16 cellular contexts compared by ENCODE assay signal in the genomic region with DNA sequence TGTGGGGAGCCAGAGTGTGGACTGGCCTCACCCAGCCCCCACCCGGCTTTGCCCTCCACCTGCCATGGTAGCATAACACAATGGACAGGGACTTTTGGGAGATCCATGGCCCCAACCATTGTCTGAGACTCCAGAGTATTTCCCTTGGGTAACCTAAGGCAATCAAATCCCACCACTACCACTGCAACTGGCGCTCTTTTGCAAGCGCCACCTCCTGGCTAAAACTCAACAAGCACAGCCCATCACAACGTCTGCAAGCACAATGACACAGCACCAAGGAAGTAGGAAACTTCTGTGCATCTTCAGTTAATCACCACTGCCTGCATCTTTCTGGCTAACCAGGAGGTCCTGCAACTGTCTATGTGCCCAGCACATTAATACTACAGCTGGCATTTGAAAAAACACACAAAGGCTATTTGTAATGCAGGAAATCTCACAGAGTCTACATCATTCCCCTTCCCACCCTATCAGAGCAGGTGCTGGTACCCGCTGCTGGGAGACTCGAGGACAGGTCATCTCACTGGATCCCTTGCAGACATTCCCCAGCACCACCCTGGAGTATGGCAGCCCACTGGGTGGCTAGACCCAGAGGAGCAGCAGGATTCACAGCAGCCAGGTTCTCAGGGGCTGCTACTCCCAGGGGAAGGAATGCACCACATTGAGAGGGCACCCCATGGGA.
DNase-seq lines count a peak whose midpoint lies in the region; ATAC-seq and TF ChIP-seq lines count a peak whose summit lies in the region.
"Had no signal": no experiment of that assay in that cellular context is flagged by ENCODE, and none has a peak within 500 bp of the region (broad histone marks: within the 10 kb centered on the region; RNA-seq: fewer than 3 reads in every experiment).

No MANE protein-coding gene starts in this region.

- no peak overlapping the region for H3K27ac ChIP-seq in brain microvascular endothelial cell
- H3K27ac ChIP-seq: cardiac muscle cell, gastroesophageal sphincter had no signal

- no peaks in the 10 kb centered on the region for H3K27me3 ChIP-seq in brain microvascular endothelial cell (replicated peaks)
- H3K27me3 ChIP-seq: cardiac muscle cell, gastroesophageal sphincter had no signal

- H3K36me3 ChIP-seq in brain microvascular endothelial cell (replicated peaks): peaks cover 2% of the 10 kb centered on the region

- TF ChIP-seq CTCF in brain microvascular endothelial cell (IDR thresholded peaks at IDR 0.05; ENCODE audit: low read depth, low read length, missing control alignments): peak; percentile 20

- no peak for ATAC-seq in HG03442 (IDR thresholded peaks at IDR 0.05; ENCODE audit: unreplicated experiment)
- ATAC-seq: activated T-cell treated with anti-CD3 and anti-CD28 coated beads, Interleukin-2, amount 50 U/mL, for 4 hours; gastroesophageal sphincter had no signal

- no peak overlapping the region for H3K4me3 ChIP-seq in brain microvascular endothelial cell (ENCODE audit: low read depth, low read length)
- H3K4me3 ChIP-seq: cardiac muscle cell, gastroesophageal sphincter had no signal

- peak; percentile 2 for DNase-seq in ELR (ENCODE audit: low read depth)
- DNase-seq in NAMALWA (ENCODE audit: low spot score): peak; percentile 16
- DNase-seq in brain microvascular endothelial cell: no peak
- DNase-seq in iPS-NIHi7 (ENCODE audit: extremely low spot score): peak; percentile 71
- DNase-seq in NCI-H1417 treated with DMSO at 0.1 percent for 48 hours (lab: John Stamatoyannopoulos, UW): no peak
- DNase-seq in NCI-H2171 treated with DMSO at 0.1 percent for 48 hours (lab: John Stamatoyannopoulos, UW): no peak
- DNase-seq in DMS79 treated with DMSO at 0.1 percent for 48 hours (lab: John Stamatoyannopoulos, UW): no peak
- DNase-seq: activated CD4-positive, alpha-beta T cell treated with anti-CD3 and anti-CD28 coated beads, Interleukin-2, amount 10 ng/mL, durations not matched to agents 24 days and 14 days; activated naive CD8-positive, alpha-beta T cell treated with anti-CD3 and anti-CD28 coated beads, Interleukin-2, amount 10 ng/mL, durations not matched to agents 7 days and 5 days; activated T-cell treated with anti-CD3 and anti-CD28 coated beads, Interleukin-2, amount 50 U/mL, for 4 hours; NCI-H82; right cardiac atrium; stimulated activated CD4-positive, alpha-beta T cell treated with anti-CD3 and anti-CD28 coated beads, Interleukin-2, amount 100 ng/mL, for 24 hours had no signal

- in situ Hi-C loops in brain microvascular endothelial cell (cut with HindIII; ENCODE audit: low pct_ligation_motif_present, low sequenced_read_pairs): no loop called here

Comparison
In these comparisons a context has a peak if more than half of its experiments do, and no peak if none do; other contexts are left out.
1. DNase-seq: peak in ELR (single experiment), NAMALWA (single experiment) and iPS-NIHi7 (single experiment); none in brain microvascular endothelial cell (single experiment), NCI-H1417 treated with DMSO at 0.1 percent for 48 hours (single experiment), NCI-H2171 treated with DMSO at 0.1 percent for 48 hours (single experiment) and DMS79 treated with DMSO at 0.1 percent for 48 hours (single experiment).